Comparison of ENCODE assay signal across 13 cellular contexts in the genomic region with DNA sequence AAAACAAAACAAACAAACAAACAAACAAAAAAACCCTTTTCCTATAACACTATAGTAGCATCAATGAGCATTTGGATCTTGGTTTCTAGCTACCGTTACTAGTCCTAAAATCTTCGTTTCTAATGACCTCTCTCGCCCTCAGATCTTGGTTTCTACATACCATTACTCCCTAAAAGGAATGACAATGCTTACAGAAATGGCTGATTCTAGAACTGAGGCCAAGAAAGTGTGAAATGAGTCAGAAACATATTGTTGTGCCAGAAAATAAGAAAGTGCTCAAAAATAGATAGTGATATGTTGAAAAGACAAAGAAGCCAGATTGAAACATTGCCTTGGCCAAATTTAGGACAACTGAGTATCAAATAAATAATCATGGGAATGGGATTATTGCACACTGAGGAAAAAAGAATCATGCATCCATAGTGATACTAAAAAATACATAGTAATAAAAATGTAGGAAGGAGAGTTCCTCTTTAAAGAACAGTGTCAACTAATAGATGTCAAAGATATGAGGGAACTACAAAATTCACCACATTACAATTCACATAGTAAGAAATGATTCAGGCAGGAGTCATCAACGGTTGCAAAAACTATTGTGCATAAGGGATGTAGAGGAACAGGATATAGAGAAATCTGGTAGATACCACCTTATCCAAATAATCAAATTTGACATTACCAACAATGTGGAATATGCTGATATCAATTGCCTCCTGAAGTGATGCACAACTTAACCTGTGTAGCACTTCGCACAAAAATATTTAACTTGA.
A peak's percentile ranks its signal among the peaks of the same experiment; 100 is the strongest.
DNase-seq lines count a peak whose midpoint lies in the region; ATAC-seq and TF ChIP-seq lines count a peak whose summit lies in the region.
"Had no signal": no experiment of that assay in that cellular context is flagged by ENCODE, and none has a peak within 500 bp of the region (broad histone marks: within the 10 kb centered on the region; RNA-seq: fewer than 3 reads in every experiment).

No MANE protein-coding gene starts in this region.

- no peaks in the 10 kb centered on the region for H3K36me3 Mint-ChIP-seq in activated CD8-positive, alpha-beta T cell treated with anti-CD3 and anti-CD28 coated beads, Interleukin-2, amount 10 ng/mL, durations not matched to agents 7 days and 5 days (ENCODE audit: low read depth)
- H3K36me3 Mint-ChIP-seq: immature natural killer cell had no signal

- no peak overlapping the region for H3K27ac Mint-ChIP-seq in activated CD8-positive, alpha-beta T cell treated with anti-CD3 and anti-CD28 coated beads, Interleukin-2, amount 10 ng/mL, durations not matched to agents 7 days and 5 days
- H3K27ac Mint-ChIP-seq: activated T-helper 2 cell treated with anti-CD3 and anti-CD28 coated beads, Interferon-gamma antibody, Interleukin-2, Interleukin-4, amounts not matched to agents 10 μg/mL and 5 μg/mL and 100 μg/mL, durations not matched to agents 14 hours and 24 hours and 36 hours; immature natural killer cell; type B pancreatic cell had no signal

- no peak overlapping the region for H3K4me3 Mint-ChIP-seq in activated CD8-positive, alpha-beta T cell treated with anti-CD3 and anti-CD28 coated beads, Interleukin-2, amount 10 ng/mL, durations not matched to agents 7 days and 5 days
- H3K4me3 Mint-ChIP-seq: immature natural killer cell, neural crest cell, type B pancreatic cell had no signal

- H3K9ac ChIP-seq in adipocyte (ENCODE audit: low read length), result no peak overlapping the region

- no peak for TF ChIP-seq CTCF in kidney epithelial cell (IDR thresholded peaks at IDR 0.05; ENCODE audit: insufficient read depth, low read length, poor library complexity, severe bottlenecking)

- POLR2A ChIA-PET in activated CD8-positive, alpha-beta T cell treated with anti-CD3 and anti-CD28 coated beads, Interleukin-2, amount 10 ng/mL, durations not matched to agents 7 days and 5 days (lab: Charles Lee), result interaction anchor here (0.6 kb wide), 1 partner anchor 10 kb away, joined by 3 read pairs; no protein-coding TSS in a partner anchor

- peak; percentile 86 for ATAC-seq in HG02938 (IDR thresholded peaks at IDR 0.05; ENCODE audit: unreplicated experiment)
- ATAC-seq in activated CD8-positive, alpha-beta T cell treated with anti-CD3 and anti-CD28 coated beads, Interleukin-2, amount 10 ng/mL, durations not matched to agents 7 days and 5 days, result no peak
- ATAC-seq in GM21786 (IDR thresholded peaks at IDR 0.05; ENCODE audit: unreplicated experiment), result no peak

- H3K4me1 Mint-ChIP-seq in activated CD8-positive, alpha-beta T cell treated with anti-CD3 and anti-CD28 coated beads, Interleukin-2, amount 10 ng/mL, durations not matched to agents 7 days and 5 days (ENCODE audit: low read depth), result no peaks in the 10 kb centered on the region
- H3K4me1 Mint-ChIP-seq: immature natural killer cell had no signal

- no peaks in the 10 kb centered on the region for H3K9me3 Mint-ChIP-seq in activated CD8-positive, alpha-beta T cell treated with anti-CD3 and anti-CD28 coated beads, Interleukin-2, amount 10 ng/mL, durations not matched to agents 7 days and 5 days (ENCODE audit: insufficient read depth)
- H3K9me3 Mint-ChIP-seq: activated T-helper 2 cell treated with anti-CD3 and anti-CD28 coated beads, Interferon-gamma antibody, Interleukin-2, Interleukin-4, amounts not matched to agents 10 μg/mL and 5 μg/mL and 100 μg/mL, durations not matched to agents 14 hours and 24 hours and 36 hours; immature natural killer cell; neural crest cell; type B pancreatic cell had no signal

- no peaks in the 10 kb centered on the region for H3K27me3 Mint-ChIP-seq in activated CD8-positive, alpha-beta T cell treated with anti-CD3 and anti-CD28 coated beads, Interleukin-2, amount 10 ng/mL, durations not matched to agents 7 days and 5 days (ENCODE audit: low read depth)

- peak overlapping the region; percentile 33 for H3K4me3 ChIP-seq in adipocyte (ENCODE audit: low read length)
- no peak overlapping the region for H3K4me3 ChIP-seq in kidney epithelial cell (ENCODE audit: low read depth, low read length)

- DNase-seq in GM03348 (ENCODE audit: low spot score) (peak; percentile 61), adipocyte (ENCODE audit: low read depth) (peak; percentile 55), kidney epithelial cell (ENCODE audit: low read depth) (peak; percentile 16), occipital lobe (lab: John Stamatoyannopoulos, UW) (no peak), pons (ENCODE audit: low spot score) (no peak)
- DNase-seq in activated CD8-positive, alpha-beta T cell treated with anti-CD3 and anti-CD28 coated beads, Interleukin-2, amount 10 ng/mL, durations not matched to agents 7 days and 5 days, result no peak
- DNase-seq: immature natural killer cell, MV-4-11 had no signal

- H3K4me1 ChIP-seq in adipocyte (ENCODE audit: control insufficient read depth, insufficient read depth, low read length), result peaks cover 23% of the 10 kb centered on the region

- H3K36me3 ChIP-seq in adipocyte (ENCODE audit: control insufficient read depth, insufficient read depth, low read length, severe bottlenecking) (no peaks in the 10 kb centered on the region), kidney epithelial cell (ENCODE audit: control insufficient read depth, insufficient read depth, low read length) (no peaks in the 10 kb centered on the region)

- H3K9me3 ChIP-seq in adipocyte (ENCODE audit: control insufficient read depth, low read length), result no peaks in the 10 kb centered on the region

- CTCF ChIA-PET in activated CD8-positive, alpha-beta T cell treated with anti-CD3 and anti-CD28 coated beads, Interleukin-2, amount 10 ng/mL, durations not matched to agents 7 days and 5 days (lab: Charles Lee), result no interaction called here

- H3K27me3 ChIP-seq in adipocyte (replicated peaks; ENCODE audit: control insufficient read depth, insufficient read depth, low read length), result no peaks in the 10 kb centered on the region
- H3K27me3 ChIP-seq in kidney epithelial cell (ENCODE audit: control insufficient read depth, insufficient read depth, low read length), result no peaks in the 10 kb centered on the region

Comparison
In these comparisons a context has a peak if more than half of its experiments do, and no peak if none do; other contexts are left out.
1. DNase-seq: peak in GM03348 (single experiment), adipocyte (single experiment) and kidney epithelial cell (single experiment); none in activated CD8-positive, alpha-beta T cell treated with anti-CD3 and anti-CD28 coated beads, Interleukin-2, amount 10 ng/mL, durations not matched to agents 7 days and 5 days (single experiment), occipital lobe (single experiment) and pons (single experiment).